In the genomic region with DNA sequence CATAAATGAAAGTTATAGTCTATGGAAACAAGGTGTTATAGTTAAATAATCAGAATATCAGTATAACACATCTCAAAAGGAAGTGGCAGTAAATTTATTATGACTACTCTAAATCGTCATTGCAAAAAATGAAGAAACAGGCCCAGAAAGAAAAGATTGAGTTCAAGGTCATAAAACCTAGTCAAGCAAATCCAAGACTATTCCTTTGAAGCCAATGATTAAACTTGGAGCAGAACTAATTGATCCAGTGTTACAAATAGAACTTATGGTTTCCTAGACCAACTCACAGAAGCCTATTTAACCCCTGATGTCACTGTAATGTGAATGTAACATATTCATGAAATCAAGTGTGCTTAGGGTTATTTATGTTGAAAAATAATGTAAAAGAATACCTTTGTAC, we compare ENCODE assay signal across 1 cellular context.
TF ChIP-seq lines count a peak whose summit lies in the region.

No MANE protein-coding gene starts in this region.

TF ChIP-seq in K562, 482 proteins besides CTCF, POLR2A, EP300 and RAD21:
- TF ChIP-seq, protein P1, sequence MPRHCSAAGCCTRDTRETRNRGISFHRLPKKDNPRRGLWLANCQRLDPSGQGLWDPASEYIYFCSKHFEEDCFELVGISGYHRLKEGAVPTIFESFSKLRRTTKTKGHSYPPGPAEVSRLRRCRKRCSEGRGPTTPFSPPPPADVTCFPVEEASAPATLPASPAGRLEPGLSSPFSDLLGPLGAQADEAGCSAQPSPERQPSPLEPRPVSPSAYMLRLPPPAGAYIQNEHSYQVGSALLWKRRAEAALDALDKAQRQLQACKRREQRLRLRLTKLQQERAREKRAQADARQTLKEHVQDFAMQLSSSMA (CRISPR knock-in tag; IDR thresholded peaks at IDR 0.05), result no peak
- TF ChIP-seq DEAF1 (CRISPR knock-in tag; IDR thresholded peaks at IDR 0.05), result no peak
- TF ChIP-seq PRPF4 (IDR thresholded peaks at IDR 0.05; ENCODE audit: insufficient read depth, low read depth, low read length, poor library complexity, severe bottlenecking), result no peak
- TF ChIP-seq THRB (CRISPR knock-in tag; conservative IDR thresholded peaks at IDR 0.05), result no peak
- no peak for TF ChIP-seq BRCA1 (IDR thresholded peaks at IDR 0.05)
- TF ChIP-seq BRCA1 (CRISPR knock-in tag; IDR thresholded peaks at IDR 0.05), result no peak
- no peak for TF ChIP-seq GTF2E2 (tag; IDR thresholded peaks at IDR 0.05)
- no peak for TF ChIP-seq ZNF12 (CRISPR knock-in tag; IDR thresholded peaks at IDR 0.05)
- no peak for TF ChIP-seq SMAD3 (CRISPR knock-in tag; conservative IDR thresholded peaks at IDR 0.05)
- no peak for TF ChIP-seq ESRRB (CRISPR knock-in tag; IDR thresholded peaks at IDR 0.05; ENCODE audit: borderline replicate concordance)
- TF ChIP-seq PHF8 (IDR thresholded peaks at IDR 0.05; ENCODE audit: borderline replicate concordance, low read length), result no peak
- no peak for TF ChIP-seq XRCC5 (IDR thresholded peaks at IDR 0.05; ENCODE audit: low read depth, low read length)
- TF ChIP-seq, protein P2, sequence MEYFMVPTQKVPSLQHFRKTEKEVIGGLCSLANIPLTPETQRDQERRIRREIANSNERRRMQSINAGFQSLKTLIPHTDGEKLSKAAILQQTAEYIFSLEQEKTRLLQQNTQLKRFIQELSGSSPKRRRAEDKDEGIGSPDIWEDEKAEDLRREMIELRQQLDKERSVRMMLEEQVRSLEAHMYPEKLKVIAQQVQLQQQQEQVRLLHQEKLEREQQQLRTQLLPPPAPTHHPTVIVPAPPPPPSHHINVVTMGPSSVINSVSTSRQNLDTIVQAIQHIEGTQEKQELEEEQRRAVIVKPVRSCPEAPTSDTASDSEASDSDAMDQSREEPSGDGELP (CRISPR knock-in tag; IDR thresholded peaks at IDR 0.05; ENCODE audit: borderline replicate concordance), result no peak
- no peak for TF ChIP-seq EZH2 (IDR thresholded peaks at IDR 0.05; ENCODE audit: borderline replicate concordance, low read depth, low read length)
- no peak for TF ChIP-seq JUND (IDR thresholded peaks at IDR 0.05; ENCODE audit: borderline replicate concordance, low read depth, low read length)
- TF ChIP-seq JUND (tag; IDR thresholded peaks at IDR 0.05; ENCODE audit: borderline replicate concordance, low read depth, low read length), result no peak
- no peak for TF ChIP-seq NR1H2 (CRISPR knock-in tag; IDR thresholded peaks at IDR 0.05)
- TF ChIP-seq NFRKB (IDR thresholded peaks at IDR 0.05; ENCODE audit: low read depth), result no peak
- no peak for TF ChIP-seq ARID3B (CRISPR knock-in tag; IDR thresholded peaks at IDR 0.05; ENCODE audit: borderline replicate concordance)
- TF ChIP-seq PHF21A (IDR thresholded peaks at IDR 0.05; ENCODE audit: borderline replicate concordance, low read depth), result no peak
TF ChIP-seq in K562: peak in this region for 0.
